Comparison of ENCODE assay signal across 11 cellular contexts in genomic region chr14:34053666-34054065, GRCh38.
DNase-seq lines count a peak whose midpoint lies in the region; ATAC-seq, FAIRE-seq and TF ChIP-seq lines count a peak whose summit lies in the region.
"Had no signal": no experiment of that assay in that cellular context is flagged by ENCODE, and none has a peak within 500 bp of the region (broad histone marks: within the 10 kb centered on the region; RNA-seq: fewer than 3 reads in every experiment).

No MANE protein-coding gene starts in this region.

- peak; percentile 18 for FAIRE-seq in RCC 7860 (lab: Jason Lieb, UNC)

- H3K9me3 Mint-ChIP-seq in nephron progenitor cell, result no peaks in the 10 kb centered on the region
- H3K9me3 Mint-ChIP-seq in activated naive CD4-positive, alpha-beta T cell treated with anti-CD3 and anti-CD28 coated beads, Interleukin-2, amount 50 U/mL, for 72 hours, result peaks cover 0 to 17% of the 10 kb centered on the region in 2 donors

- peak overlapping the region in 3 of 4 donors; percentile 29 to 56 (median 33) for H3K27ac ChIP-seq in gastroesophageal sphincter
- H3K27ac ChIP-seq: brain microvascular endothelial cell had no signal

- no peaks in the 10 kb centered on the region for H3K36me3 ChIP-seq in gastroesophageal sphincter
- H3K36me3 ChIP-seq: brain microvascular endothelial cell had no signal

- WGBS in gastroesophageal sphincter (ENCODE audit: low coverage in 1 of 2), 2 donors, result 58 to 65% methylated on average over 3 of the region's 3 CpGs

- no peaks in the 10 kb centered on the region for H3K36me3 Mint-ChIP-seq in nephron progenitor cell (ENCODE audit: low read depth)
- H3K36me3 Mint-ChIP-seq in activated naive CD4-positive, alpha-beta T cell treated with anti-CD3 and anti-CD28 coated beads, Interleukin-2, amount 50 U/mL, for 72 hours, result peaks cover 0 to 18% of the 10 kb centered on the region in 2 donors

- no peak overlapping the region for H3K4me3 Mint-ChIP-seq in nephron progenitor cell

- peaks cover 11% of the 10 kb centered on the region for H3K27me3 Mint-ChIP-seq in nephron progenitor cell (ENCODE audit: low read depth, poor library complexity)

- TF ChIP-seq EP300 in gastroesophageal sphincter (IDR thresholded peaks at IDR 0.05), result no peak

- TF ChIP-seq CTCF in AG10803 (conservative IDR thresholded peaks at IDR 0.05; ENCODE audit: low read length), result no peak; the same call in 1 of the 2 replicates
- peak in 1 of 4 experiments; percentile 24 for TF ChIP-seq CTCF in gastroesophageal sphincter (IDR thresholded peaks at IDR 0.05)
- no peak for TF ChIP-seq CTCF in nephron progenitor cell (IDR thresholded peaks at IDR 0.05)

- peaks cover 37% of the 10 kb centered on the region for H3K4me1 Mint-ChIP-seq in nephron progenitor cell

- no peak for TF ChIP-seq POLR2A in gastroesophageal sphincter (IDR thresholded peaks at IDR 0.05)

- no peaks in the 10 kb centered on the region for H3K9me3 ChIP-seq in gastroesophageal sphincter

- ATAC-seq in gastroesophageal sphincter, result peak; percentile 87
- no peak for ATAC-seq in activated naive CD4-positive, alpha-beta T cell treated with anti-CD3 and anti-CD28 coated beads, Interleukin-2, amount 50 U/mL, for 72 hours

- H3K27me3 ChIP-seq in gastroesophageal sphincter, result no peaks in the 10 kb centered on the region
- H3K27me3 ChIP-seq: brain microvascular endothelial cell had no signal

- peaks cover 0 to 19% (median 0%) of the 10 kb centered on the region in 3 donors for H3K4me1 ChIP-seq in gastroesophageal sphincter

- peak; percentile 40 for DNase-seq in AG10803 (ENCODE audit: low read depth)
- peak; percentile 32 for DNase-seq in RCC 7860 (ENCODE audit: low spot score)
- no peak for DNase-seq in nephron progenitor cell
- DNase-seq in NCI-H1105 treated with DMSO at 0.1 percent for 48 hours (lab: John Stamatoyannopoulos, UW), result no peak
- DNase-seq in SW480 (ENCODE audit: low spot score), result no peak
- no peak for DNase-seq in activated naive CD4-positive, alpha-beta T cell treated with anti-CD3 and anti-CD28 coated beads, Interleukin-2, amount 50 U/mL, for 72 hours (ENCODE audit: low spot score in 2 of 2)
- DNase-seq in NCI-H69 (lab: John Stamatoyannopoulos, UW), result no peak
- DNase-seq: brain microvascular endothelial cell, foreskin fibroblast, H7 had no signal

- H3K27ac Mint-ChIP-seq in nephron progenitor cell, result peak overlapping the region; percentile 26
- no peak overlapping the region for H3K27ac Mint-ChIP-seq in activated naive CD4-positive, alpha-beta T cell treated with anti-CD3 and anti-CD28 coated beads, Interleukin-2, amount 50 U/mL, for 72 hours

- H3K4me3 ChIP-seq in AG10803 (ENCODE audit: low read length), result no peak overlapping the region
- no peak overlapping the region for H3K4me3 ChIP-seq in gastroesophageal sphincter

Comparison
In these comparisons a context has a peak if more than half of its experiments do, and no peak if none do; other contexts are left out.
1. DNase-seq: peak in AG10803 (single experiment) and RCC 7860 (single experiment); none in nephron progenitor cell (single experiment), NCI-H1105 treated with DMSO at 0.1 percent for 48 hours (single experiment), SW480 (single experiment), activated naive CD4-positive, alpha-beta T cell treated with anti-CD3 and anti-CD28 coated beads, Interleukin-2, amount 50 U/mL, for 72 hours (0 of 2) and NCI-H69 (single experiment).